Comparison of ENCODE assay signal across 14 cellular contexts in the genomic region with DNA sequence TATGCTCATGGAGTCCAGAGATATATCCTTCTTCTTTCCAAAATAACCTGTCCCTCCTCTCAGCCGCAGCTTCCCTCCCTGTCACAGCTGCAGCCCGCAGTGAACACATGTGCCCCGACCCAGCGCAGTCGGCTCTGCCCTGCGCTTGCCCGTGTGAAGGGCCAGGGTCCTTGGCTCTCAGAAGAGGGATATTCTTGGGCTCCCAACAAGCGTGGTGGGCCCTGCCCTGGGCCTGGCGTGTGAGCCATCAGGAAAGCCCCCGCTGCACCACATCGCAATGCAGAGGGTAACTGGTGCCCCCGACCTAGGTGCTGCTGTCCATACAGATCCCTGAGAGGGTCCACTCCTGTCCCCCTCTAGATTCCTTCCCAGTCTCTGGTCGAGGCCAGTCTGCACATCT.
DNase-seq lines count a peak whose midpoint lies in the region; ATAC-seq and TF ChIP-seq lines count a peak whose summit lies in the region.
"Had no signal": no experiment of that assay in that cellular context is flagged by ENCODE, and none has a peak within 500 bp of the region (broad histone marks: within the 10 kb centered on the region; RNA-seq: fewer than 3 reads in every experiment).

No MANE protein-coding gene starts in this region.

- H3K27me3 Mint-ChIP-seq in dendritic cell treated with granulocyte-macrophage colony-stimulating factor and Interleukin-4, amounts not matched to agents 40 ng/mL and 50 ng/mL, for 4 days = no peaks in the 10 kb centered on the region
- H3K27me3 Mint-ChIP-seq: CD4-positive, CD25-positive, alpha-beta regulatory T cell had no signal

- H3K9me3 ChIP-seq in left ventricle myocardium inferior (replicated peaks) (no peaks in the 10 kb centered on the region), lower lobe of right lung (no peaks in the 10 kb centered on the region)
- H3K9me3 ChIP-seq: BLaER1, HAP-1 had no signal

- no peak for ATAC-seq in Right ventricle myocardium inferior
- ATAC-seq in lower lobe of right lung = no peak

- no peak overlapping the region for H3K4me3 Mint-ChIP-seq in dendritic cell treated with granulocyte-macrophage colony-stimulating factor and Interleukin-4, amounts not matched to agents 40 ng/mL and 50 ng/mL, for 4 days
- H3K4me3 Mint-ChIP-seq: CD4-positive, CD25-positive, alpha-beta regulatory T cell had no signal

- H3K27me3 ChIP-seq in left ventricle myocardium inferior (ENCODE audit: low read depth) (no peaks in the 10 kb centered on the region), lower lobe of right lung (ENCODE audit: low read depth) (no peaks in the 10 kb centered on the region)
- H3K27me3 ChIP-seq: BLaER1 had no signal

- TF ChIP-seq CTCF in left ventricle myocardium inferior (IDR thresholded peaks at IDR 0.05; ENCODE audit: borderline replicate concordance) (no peak), lower lobe of right lung (IDR thresholded peaks at IDR 0.05) (no peak)

- H3K4me1 ChIP-seq in left ventricle myocardium inferior = peaks cover 11% of the 10 kb centered on the region
- peaks cover 14% of the 10 kb centered on the region for H3K4me1 ChIP-seq in lower lobe of right lung

- intact Hi-C loops in left ventricle myocardium inferior (cut with micrococcal nuclease) = no loop called here
- intact Hi-C loops in Right ventricle myocardium inferior (cut with DNase I) = loop anchor here (10.0 kb wide), 1 partner anchor 693 kb away; no protein-coding TSS in a partner anchor
- intact Hi-C loops in dendritic cell treated with granulocyte-macrophage colony-stimulating factor and Interleukin-4, amounts not matched to agents 40 ng/mL and 50 ng/mL, for 4 days (cut with micrococcal nuclease) = loop anchor here (10.0 kb wide), 2 partner anchors 463 to 523 kb away; no protein-coding TSS in a partner anchor
- intact Hi-C loops in lower lobe of right lung (cut with DNase I) = no loop called here

- H3K27ac ChIP-seq in left ventricle myocardium inferior (replicated peaks) = no peak overlapping the region
- no peak overlapping the region for H3K27ac ChIP-seq in lower lobe of right lung
- H3K27ac ChIP-seq: 22Rv1, BLaER1 had no signal

- H3K36me3 Mint-ChIP-seq in dendritic cell treated with granulocyte-macrophage colony-stimulating factor and Interleukin-4, amounts not matched to agents 40 ng/mL and 50 ng/mL, for 4 days (ENCODE audit: low read depth) = peaks cover 82% of the 10 kb centered on the region

- H3K9me3 Mint-ChIP-seq in dendritic cell treated with granulocyte-macrophage colony-stimulating factor and Interleukin-4, amounts not matched to agents 40 ng/mL and 50 ng/mL, for 4 days = no peaks in the 10 kb centered on the region
- H3K9me3 Mint-ChIP-seq: CD4-positive, CD25-positive, alpha-beta regulatory T cell had no signal

- peaks cover 61% of the 10 kb centered on the region for H3K4me1 Mint-ChIP-seq in dendritic cell treated with granulocyte-macrophage colony-stimulating factor and Interleukin-4, amounts not matched to agents 40 ng/mL and 50 ng/mL, for 4 days (ENCODE audit: low read depth)

- H3K4me3 ChIP-seq in left ventricle myocardium inferior (no peak overlapping the region), lower lobe of right lung (no peak overlapping the region)
- H3K4me3 ChIP-seq: BLaER1, HAP-1 had no signal

- H3K36me3 ChIP-seq in left ventricle myocardium inferior (peaks cover 61% of the 10 kb centered on the region), lower lobe of right lung (peaks cover 76% of the 10 kb centered on the region)

- peak; percentile 13 for DNase-seq in left ventricle myocardium inferior
- DNase-seq in Right ventricle myocardium inferior (ENCODE audit: missing footprints) = no peak
- DNase-seq in lower lobe of right lung = peak; percentile 34
- DNase-seq in NCI-H187 treated with DMSO at 0.1 percent for 48 hours (lab: John Stamatoyannopoulos, UW) = no peak
- DNase-seq in NCI-H748 treated with DMSO at 0.1 percent for 48 hours (lab: John Stamatoyannopoulos, UW) = no peak
- DNase-seq in activated CD8-positive, alpha-beta memory T cell treated with anti-CD3 and anti-CD28 coated beads, Interleukin-2, amount 50 U/mL, for 4 hours = no peak
- DNase-seq: AML-193; CD4-positive, CD25-positive, alpha-beta regulatory T cell; DND-41; GDM1 had no signal

- peak overlapping the region; percentile 14 for H3K27ac Mint-ChIP-seq in dendritic cell treated with granulocyte-macrophage colony-stimulating factor and Interleukin-4, amounts not matched to agents 40 ng/mL and 50 ng/mL, for 4 days
- H3K27ac Mint-ChIP-seq: CD4-positive, CD25-positive, alpha-beta regulatory T cell had no signal

Comparison
In these comparisons a context has a peak if more than half of its experiments do, and no peak if none do; other contexts are left out.
1. DNase-seq: peak in left ventricle myocardium inferior (single experiment) and lower lobe of right lung (single experiment); none in Right ventricle myocardium inferior (single experiment), NCI-H187 treated with DMSO at 0.1 percent for 48 hours (single experiment), NCI-H748 treated with DMSO at 0.1 percent for 48 hours (single experiment) and activated CD8-positive, alpha-beta memory T cell treated with anti-CD3 and anti-CD28 coated beads, Interleukin-2, amount 50 U/mL, for 4 hours (single experiment).
2. intact Hi-C loops: an anchor here in Right ventricle myocardium inferior (10.0 kb wide) and dendritic cell treated with granulocyte-macrophage colony-stimulating factor and Interleukin-4, amounts not matched to agents 40 ng/mL and 50 ng/mL, for 4 days (10.0 kb wide); none called in left ventricle myocardium inferior and lower lobe of right lung.